ENCODE assay signal across 17 cellular contexts in genomic region chr2:55906993-55907392, GRCh38. TPM values are rescaled to one million over a fixed set of nuclear protein-coding genes. Genes with fewer than 3 reads are reported as not detected.
A peak's percentile ranks its signal among the peaks of the same experiment; 100 is the strongest.
DNase-seq lines count a peak whose midpoint lies in the region; ATAC-seq, FAIRE-seq and TF ChIP-seq lines count a peak whose summit lies in the region.
"Had no signal": no experiment of that assay in that cellular context is flagged by ENCODE, and none has a peak within 500 bp of the region (broad histone marks: within the 10 kb centered on the region; RNA-seq: fewer than 3 reads in every experiment).

No MANE protein-coding gene starts in this region.

- H3K79me2 ChIP-seq in HepG2 (ENCODE audit: insufficient read depth, low read length) (no peaks in the 10 kb centered on the region), Loucy (ENCODE audit: insufficient read depth, low read length) (no peaks in the 10 kb centered on the region), GM12878 (ENCODE audit: control insufficient read depth, insufficient read depth, low read length) (no peaks in the 10 kb centered on the region)

- no peak overlapping the region for H3K9ac ChIP-seq in HepG2 (ENCODE audit: insufficient read depth, low read depth, low read length)
- no peak overlapping the region for H3K9ac ChIP-seq in Loucy (ENCODE audit: low read depth, low read length, poor library complexity, severe bottlenecking)
- H3K9ac ChIP-seq in GM12878 (ENCODE audit: control insufficient read depth, insufficient read depth, low read length): no peak overlapping the region
- H3K9ac ChIP-seq: BLaER1 treated with 17β-estradiol and CSF1 and Interleukin-3, amounts not matched to agents 10 nM and 100 nM; GM23248 had no signal

- no peak overlapping the region for H3K4me3 ChIP-seq in HepG2 (replicated peaks in 1 of 3; ENCODE audit: insufficient read depth in 1 of 3, low read depth in 2 of 3, low read length in 3 of 3)
- no peak overlapping the region for H3K4me3 ChIP-seq in right lobe of liver
- H3K4me3 ChIP-seq in Loucy (ENCODE audit: low read length, poor library complexity, severe bottlenecking): no peak overlapping the region
- no peak overlapping the region for H3K4me3 ChIP-seq in GM12878
- no peak overlapping the region for H3K4me3 ChIP-seq in tibial nerve
- H3K4me3 ChIP-seq: BLaER1 treated with 17β-estradiol and CSF1 and Interleukin-3, amounts not matched to agents 10 nM and 100 nM; GM23248 had no signal

- 2% methylated on average over 1 of the region's 1 CpG for WGBS in HepG2 (ENCODE audit: low lambda C conversion rate)
- WGBS in right lobe of liver (ENCODE audit: insufficient coverage, low coverage, low lambda C conversion rate, missing lambda C conversion rate): 43% methylated on average over 1 of the region's 1 CpG
- 0% methylated on average over 1 of the region's 1 CpG for WGBS in GM12878 (ENCODE audit: insufficient coverage, insufficient replicate concordance, low lambda C conversion rate, missing lambda C conversion rate)
- 79 to 86% methylated on average over 1 of the region's 1 CpG for WGBS in tibial nerve, 2 donors

- no peaks in the 10 kb centered on the region for H4K20me1 ChIP-seq in HepG2 (ENCODE audit: insufficient read depth, low read length)
- H4K20me1 ChIP-seq in Loucy (ENCODE audit: insufficient read depth, low read length, poor library complexity, severe bottlenecking): no peaks in the 10 kb centered on the region
- no peaks in the 10 kb centered on the region for H4K20me1 ChIP-seq in GM12878 (ENCODE audit: control insufficient read depth, insufficient read depth)
- H4K20me1 ChIP-seq: BLaER1 treated with 17β-estradiol and CSF1 and Interleukin-3, amounts not matched to agents 10 nM and 100 nM had no signal

- CTCF ChIA-PET in HepG2 (lab: Yijun Ruan, JAX; ENCODE audit: low intra/inter-chr PET ratio, low total read pairs) (no interaction called here), GM12878 (lab: Yijun Ruan, JAX) (interaction anchor here (1.5 kb wide), 1 partner anchor 10 kb away, joined by 4 read pairs; no protein-coding TSS in a partner anchor)

- DNase-seq in HepG2 (ENCODE audit: low spot score) (no peak), right lobe of liver (no peak), GM12878 (ENCODE audit: low read depth, low spot score) (no peak), SIG-M5 (lab: John Stamatoyannopoulos, UW) (no peak), tibial nerve (ENCODE audit: low spot score in 2 of 2) (no peak)
- DNase-seq: 8988T; ACHN; Calu3; CD4-positive, CD25-positive, alpha-beta regulatory T cell; DMS 273 treated with DMSO at 0.1 percent for 48 hours; GM23248; KG1 had no signal

- H2AFZ ChIP-seq in HepG2 (ENCODE audit: low read length) (no peak overlapping the region), Loucy (ENCODE audit: low read length) (peak overlapping the region; percentile 10; the same call in 1 of the 2 replicates), GM12878 (ENCODE audit: control insufficient read depth, low read depth, low read length) (no peak overlapping the region)
- H2AFZ ChIP-seq: GM23248 had no signal

- H3K36me3 ChIP-seq in HepG2 (replicated peaks in 1 of 2; ENCODE audit: control insufficient read depth in 1 of 2, insufficient read depth in 2 of 2, low read length in 2 of 2) (no peaks in the 10 kb centered on the region), right lobe of liver (no peaks in the 10 kb centered on the region), Loucy (ENCODE audit: insufficient read depth, low read length) (no peaks in the 10 kb centered on the region), GM12878 (ENCODE audit: control insufficient read depth in 2 of 2, insufficient read depth in 2 of 2, low read length in 1 of 2) (no peaks in the 10 kb centered on the region), tibial nerve (no peaks in the 10 kb centered on the region)

- H3K9me3 ChIP-seq in HepG2 (ENCODE audit: low read length): no peaks in the 10 kb centered on the region
- no peaks in the 10 kb centered on the region for H3K9me3 ChIP-seq in right lobe of liver
- no peaks in the 10 kb centered on the region for H3K9me3 ChIP-seq in Loucy (ENCODE audit: insufficient read depth, low read depth, low read length)
- H3K9me3 ChIP-seq in GM12878 (replicated peaks; ENCODE audit: control insufficient read depth, insufficient read depth, low read length): no peaks in the 10 kb centered on the region
- peaks cover 0 to 16% (median 0%) of the 10 kb centered on the region in 4 donors for H3K9me3 ChIP-seq in tibial nerve

- RAD21 ChIA-PET in GM12878 (lab: Charles Lee; ENCODE audit: unreplicated experiment): no interaction called here

- TF ChIP-seq EP300 in HepG2 (IDR thresholded peaks at IDR 0.05; ENCODE audit: low read depth in 2 of 2, low read length in 2 of 2): no peak
- TF ChIP-seq EP300 in HepG2 (CRISPR knock-in tag; IDR thresholded peaks at IDR 0.05; ENCODE audit: borderline replicate concordance): no peak
- no peak for TF ChIP-seq EP300 in GM12878 (IDR thresholded peaks at IDR 0.05; ENCODE audit: borderline replicate concordance in 1 of 2, control insufficient read depth in 1 of 2, low read depth in 2 of 2, low read length in 2 of 2)
- no peak for TF ChIP-seq EP300 in tibial nerve (IDR thresholded peaks at IDR 0.05)

- in situ Hi-C loops in HepG2 (cut with HindIII; ENCODE audit: extremely low pct_ligation_motif_present, low pct_unique_long_range_greater_than_20kb) (no loop called here), GM12878 (cut with MboI) (no loop called here)

- TF ChIP-seq POLR2A in HepG2 (IDR thresholded peaks at IDR 0.05; ENCODE audit: insufficient read depth in 1 of 2, low read depth in 2 of 2, low read length in 2 of 2): no peak
- TF ChIP-seq POLR2A in right lobe of liver (IDR thresholded peaks at IDR 0.05): no peak
- no peak for TF ChIP-seq POLR2A in GM12878 (IDR thresholded peaks at IDR 0.05; ENCODE audit: low read depth, low read length)
- no peak for TF ChIP-seq POLR2A in tibial nerve (IDR thresholded peaks at IDR 0.05)

- H3K9me2 ChIP-seq in Loucy (replicated peaks; ENCODE audit: low read depth, low read length): no peaks in the 10 kb centered on the region

- TF ChIP-seq CTCF in HepG2 (CRISPR knock-in tag; IDR thresholded peaks at IDR 0.05): no peak
- no peak for TF ChIP-seq CTCF in right lobe of liver (IDR thresholded peaks at IDR 0.05)
- no peak for TF ChIP-seq CTCF in Loucy (conservative IDR thresholded peaks at IDR 0.05; ENCODE audit: low read length)
- TF ChIP-seq CTCF in GM12878 (IDR thresholded peaks at IDR 0.05 in 2 of 3, conservative IDR thresholded peaks at IDR 0.05 in 1 of 3; ENCODE audit: control insufficient read depth in 2 of 3, extremely low read depth in 1 of 3, insufficient read depth in 1 of 3, low read depth in 3 of 3, low read length in 3 of 3): no peak
- TF ChIP-seq CTCF in tibial nerve (IDR thresholded peaks at IDR 0.05): no peak

- H3F3A ChIP-seq in Loucy (ENCODE audit: low read depth): no peaks in the 10 kb centered on the region

- no TSS peak for BruUV-seq in HepG2 (replicated peaks; lab: Mats Ljungman, UMichigan)
- BruUV-seq in GM12878 (replicated peaks; lab: Mats Ljungman, UMichigan): no TSS peak

- H3K4me1 ChIP-seq in HepG2 (ENCODE audit: insufficient read depth, low read length) (no peaks in the 10 kb centered on the region), right lobe of liver (no peaks in the 10 kb centered on the region), Loucy (ENCODE audit: insufficient read depth, low read length, poor library complexity, severe bottlenecking) (no peaks in the 10 kb centered on the region), GM12878 (ENCODE audit: control insufficient read depth, insufficient read depth, low read length) (no peaks in the 10 kb centered on the region), tibial nerve (no peaks in the 10 kb centered on the region)
- H3K4me1 ChIP-seq: BLaER1 treated with 17β-estradiol and CSF1 and Interleukin-3, amounts not matched to agents 10 nM and 100 nM had no signal

- no peaks in the 10 kb centered on the region for H3K27me3 ChIP-seq in HepG2 (ENCODE audit: control insufficient read depth in 1 of 2, insufficient read depth in 2 of 2, low read length in 2 of 2)
- no peaks in the 10 kb centered on the region for H3K27me3 ChIP-seq in right lobe of liver
- H3K27me3 ChIP-seq in Loucy (ENCODE audit: insufficient read depth, low read length, poor library complexity, severe bottlenecking): no peaks in the 10 kb centered on the region
- no peaks in the 10 kb centered on the region for H3K27me3 ChIP-seq in GM12878 (replicated peaks in 1 of 2; ENCODE audit: control insufficient read depth in 2 of 2, insufficient read depth in 2 of 2, low read length in 1 of 2)
- no peaks in the 10 kb centered on the region for H3K27me3 ChIP-seq in tibial nerve
- H3K27me3 ChIP-seq: BLaER1 treated with 17β-estradiol and CSF1 and Interleukin-3, amounts not matched to agents 10 nM and 100 nM had no signal

- no peak for TF ChIP-seq RAD21 in HepG2 (CRISPR knock-in tag; IDR thresholded peaks at IDR 0.05)
- TF ChIP-seq RAD21 in GM12878 (IDR thresholded peaks at IDR 0.05; ENCODE audit: insufficient read depth, low read depth, low read length): no peak

- POLR2A ChIA-PET in HepG2 (lab: Yijun Ruan, JAX) (no interaction called here), GM12878 (lab: Charles Lee) (no interaction called here)

- H3K4me2 ChIP-seq in HepG2 (ENCODE audit: low read depth, low read length) (no peak overlapping the region), Loucy (ENCODE audit: low read depth, low read length, poor library complexity, severe bottlenecking) (no peak overlapping the region), GM12878 (ENCODE audit: control insufficient read depth, insufficient read depth) (no peak overlapping the region)
- H3K4me2 ChIP-seq: BLaER1 treated with 17β-estradiol and CSF1 and Interleukin-3, amounts not matched to agents 10 nM and 100 nM had no signal

- SMC1A ChIA-PET in GM12878 (lab: Charles Lee; ENCODE audit: uncharacterized antibody, unreplicated experiment): no interaction called here

- intact Hi-C loops in HepG2 (cut with micrococcal nuclease; ENCODE audit: unreplicated experiment) (no loop called here), right lobe of liver (cut with DNase I) (no loop called here), GM12878 (cut with micrococcal nuclease; ENCODE audit: unreplicated experiment) (no loop called here)

- H3K27ac ChIP-seq in HepG2 (ENCODE audit: extremely low read length, insufficient read depth, low read length) (no peak overlapping the region), right lobe of liver (no peak overlapping the region), GM12878 (ENCODE audit: control insufficient read depth, insufficient read depth) (no peak overlapping the region), tibial nerve (no peak overlapping the region)
- H3K27ac ChIP-seq: BLaER1 treated with 17β-estradiol and CSF1 and Interleukin-3, amounts not matched to agents 10 nM and 100 nM; GM23248 had no signal

- ATAC-seq in HepG2 (no peak), right lobe of liver (no peak), GM12878 (peak; percentile 38; the same call in 2 of the 3 replicates), GM21381 (IDR thresholded peaks at IDR 0.05; ENCODE audit: unreplicated experiment) (no peak)

- FAIRE-seq in HepG2 (lab: Jason Lieb, UNC): no peak
- FAIRE-seq in GM12878 (lab: Jason Lieb, UNC): no peak
- FAIRE-seq: GM12891 had no signal

RNA-seq across cellular contexts. Expression of gene EFEMP1, which starts 16.6 kb away (rescaled TPM):
- total RNA-seq in HepG2 (2016; rRNA removed; fragmentation: Illumina TruSeq; extraction: Trizol) (not detected in 2 replicates), right lobe of liver (10 to 100 TPM in 3 of 6 experiments, 1 to 10 TPM in 3; 2.4 to 36.8 (median 9.0) TPM), GM12878 (2014; rRNA removed) (not detected in 2 replicates), GM12878 (2014; rRNA removed; fragmentation: Illumina TruSeq; extraction: Trizol) (not detected in 2 replicates), GM12878 (2021) (0.24 and 0.33 TPM in 2 replicates), tibial nerve (100 to 1,000 TPM; 113 to 253 (median 137) TPM)
- not detected in 2 replicates for total RNA-seq in HepG2 (2016; cell fraction: cytosol; rRNA removed; fragmentation: Illumina TruSeq; extraction: Trizol; ENCODE audit: low read depth)
- not detected in 2 replicates for total RNA-seq in HepG2 (2016; cell fraction: insoluble cytoplasmic fraction; rRNA removed; fragmentation: Illumina TruSeq; extraction: Trizol)
- total RNA-seq in HepG2 (2016; cell fraction: membrane; rRNA removed; fragmentation: Illumina TruSeq; extraction: Trizol): not detected in 2 replicates
- total RNA-seq in HepG2 (2016; cell fraction: nucleus; rRNA removed; fragmentation: Illumina TruSeq; extraction: Trizol): not detected in 2 replicates
- polyA plus RNA-seq in HepG2 (2011; rRNA removed) (not detected in 2 replicates), GM12878 (2011; rRNA removed) (0.89 and 1.2 TPM in 2 replicates), GM12878 (2014; fragmentation: Illumina TruSeq; extraction: Trizol) (not detected in 2 replicates), GM12878 (2014; fragmentation: Nextera tagmentation; extraction: Ambion mirVana) (not detected), GM12878 (2014; rRNA removed) (not detected in 2 replicates), GM12878 (2016; fragmentation: Nextera tagmentation; extraction: Ambion mirVana) (under 1 TPM; 0.27 to 0.37 TPM)
- polyA plus RNA-seq in HepG2 (2011; cell fraction: cytosol; rRNA removed): not detected in 2 replicates
- 0.07 TPM in 1 of 2 replicates, not detected in the other for polyA plus RNA-seq in HepG2 (2011; cell fraction: nucleus; rRNA removed)
- not detected in 2 replicates for polyA plus RNA-seq in HepG2 (2012)
- polyA plus RNA-seq in HepG2 (2016; cell fraction: cytosol; fragmentation: Illumina TruSeq; extraction: Trizol; ENCODE audit: low read depth): not detected in 2 replicates
- polyA plus RNA-seq in HepG2 (2016; cell fraction: insoluble cytoplasmic fraction; fragmentation: Illumina TruSeq; extraction: Trizol; ENCODE audit: low read depth): not detected in 2 replicates
- not detected in 2 replicates for polyA plus RNA-seq in HepG2 (2016; cell fraction: membrane; fragmentation: Illumina TruSeq; extraction: Trizol; ENCODE audit: low read depth)
- polyA plus RNA-seq in HepG2 (2016; cell fraction: nucleus; fragmentation: Illumina TruSeq; extraction: Trizol; ENCODE audit: insufficient read depth, low read depth): not detected in 2 replicates
- polyA minus RNA-seq in HepG2 (2011; rRNA and poly(A)+ RNA removed; ENCODE audit: low replicate concordance): 124 TPM in 1 of 2 replicates, not detected in the other
- 1.6 TPM in 1 of 2 replicates, not detected in the other for polyA minus RNA-seq in HepG2 (2011; cell fraction: cytosol; rRNA and poly(A)+ RNA removed)
- polyA minus RNA-seq in HepG2 (2011; cell fraction: nucleus; rRNA and poly(A)+ RNA removed): 0.62 and 0.64 TPM in 2 replicates
- 1.0 and 1.5 TPM in 2 replicates for total RNA-seq in GM12878 (2013; cell fraction: nucleolus; rRNA removed)
- polyA plus RNA-seq in GM12878 (2011; ENCODE audit: low read depth): not detected
- polyA plus RNA-seq in GM12878 (2011; cell fraction: cytosol; rRNA removed): 1.1 and 1.3 TPM in 2 replicates
- 1.3 and 1.5 TPM in 2 replicates for polyA plus RNA-seq in GM12878 (2011; cell fraction: nucleus; rRNA removed)
- polyA plus RNA-seq in GM12878 (2012): not detected in 2 replicates
- polyA minus RNA-seq in GM12878 (2011; rRNA and poly(A)+ RNA removed): 0.88 and 2.0 TPM in 2 replicates
- polyA minus RNA-seq in GM12878 (2011; cell fraction: cytosol; rRNA and poly(A)+ RNA removed): 1.3 and 2.5 TPM in 2 replicates
- 0.86 and 1.2 TPM in 2 replicates for polyA minus RNA-seq in GM12878 (2011; cell fraction: nucleus; rRNA and poly(A)+ RNA removed)
- total RNA-seq: CD4-positive, CD25-positive, alpha-beta regulatory T cell had no signal
- polyA plus RNA-seq: CD4-positive, CD25-positive, alpha-beta regulatory T cell; IgD-negative memory B cell had no signal
